Comparison of ENCODE assay signal across 24 cellular contexts in the genomic region with DNA sequence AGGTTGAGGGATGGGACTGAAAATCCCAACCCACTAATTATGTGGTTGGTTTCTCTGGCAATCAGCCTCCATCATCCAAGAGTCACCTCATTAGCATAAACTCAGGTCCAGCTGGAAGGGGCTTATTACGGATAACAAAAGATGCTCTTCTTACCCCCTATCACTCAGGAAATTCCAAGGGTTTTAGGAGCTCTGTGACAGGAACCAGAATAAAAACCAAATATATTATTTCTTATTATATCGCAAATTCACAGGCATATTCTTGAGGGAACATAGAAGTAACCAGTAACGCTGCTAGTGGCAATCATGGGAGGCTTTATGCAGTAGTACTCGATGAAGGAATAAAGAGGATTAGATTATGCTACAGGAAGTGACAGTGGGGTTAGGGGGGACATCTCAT.
"Had no signal": no experiment of that assay in that cellular context is flagged by ENCODE, and none has a peak within 500 bp of the region (broad histone marks: within the 10 kb centered on the region; RNA-seq: fewer than 3 reads in every experiment).

No MANE protein-coding gene starts in this region.

- H3K27me3 ChIP-seq: SJCRH30 had no signal

- H3K4me3 ChIP-seq: PC-9, SJCRH30, SK-N-MC had no signal

- H3K9me3 Mint-ChIP-seq: T-cell had no signal

- H3K9me3 ChIP-seq: SJCRH30 had no signal

- H3K27ac Mint-ChIP-seq: T-cell had no signal

- H3K4me3 Mint-ChIP-seq: T-cell had no signal

- ATAC-seq: Panc1, Right ventricle myocardium inferior, SK-N-SH treated with all-trans-retinoic acid at 6 μM for 48 hours, T-cell had no signal

- H3K27ac ChIP-seq: PC-9, RWPE1, SJCRH30, SK-N-MC had no signal

- H3K27me3 Mint-ChIP-seq: T-cell had no signal

- H3K4me1 ChIP-seq: SJCRH30 had no signal

- DNase-seq: Karpas-422, MM.1S, MV-4-11, NCI-H1092, NCI-H1417 treated with DMSO at 0.1 percent for 48 hours, NCI-H1436 treated with DMSO at 0.1 percent for 48 hours, NCI-H1694 treated with DMSO at 0.1 percent for 48 hours, NCI-H187 treated with DMSO at 0.1 percent for 48 hours, NCI-H2029, NCI-H2171 treated with DMSO at 0.1 percent for 48 hours, NCI-H2227 treated with DMSO at 0.1 percent for 48 hours, NCI-H446, NCI-H510A treated with DMSO at 0.1 percent for 48 hours, NCI-H524 treated with DMSO at 0.1 percent for 48 hours, NCI-H526 treated with DMSO at 0.1 percent for 48 hours, PC-9, SIG-M5, SJCRH30, T-cell had no signal
